8 cellular contexts compared by ENCODE assay signal in the genomic region with DNA sequence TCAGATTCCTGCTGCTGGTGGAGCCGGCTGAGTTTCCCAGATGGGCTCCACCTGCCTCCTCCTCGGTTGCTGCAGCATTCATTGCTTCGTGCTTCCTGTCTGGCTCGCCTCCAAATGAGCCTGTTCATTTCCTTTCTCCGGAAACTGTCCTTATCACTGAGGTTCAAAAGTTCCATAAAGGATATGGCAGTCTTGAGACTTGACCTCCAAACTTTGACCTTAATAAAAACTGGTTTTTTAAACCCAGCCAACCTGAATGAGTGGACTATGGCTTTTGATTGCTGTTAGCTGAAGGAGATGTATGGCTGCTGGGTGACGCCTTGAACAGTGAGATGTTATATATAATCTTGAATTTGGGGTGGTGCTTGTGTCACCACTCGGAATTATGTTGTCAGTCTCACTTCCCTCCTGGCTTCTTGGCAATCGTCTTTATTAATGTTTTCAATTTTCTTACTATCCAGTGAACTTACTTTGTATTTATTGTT.
A peak's percentile ranks its signal among the peaks of the same experiment; 100 is the strongest.
DNase-seq lines count a peak whose midpoint lies in the region; ATAC-seq, FAIRE-seq and TF ChIP-seq lines count a peak whose summit lies in the region.

No MANE protein-coding gene starts in this region.

- no peaks in the 10 kb centered on the region for H3K36me3 Mint-ChIP-seq in natural killer cell

- POLR2A ChIA-PET in HEK293T (lab: Yijun Ruan, JAX): no interaction called here

- H3K9ac ChIP-seq in HUES48 (ENCODE audit: low read depth, low read length): no peak overlapping the region

- no peak overlapping the region for H3K4me3 ChIP-seq in HUES48 (ENCODE audit: low read depth, low read length)

- H3K27ac Mint-ChIP-seq in natural killer cell: peak overlapping the region; percentile 91 to 93

- peak; percentile 10 for FAIRE-seq in colon (lab: Jason Lieb, UNC)

- no peaks in the 10 kb centered on the region for H3K27me3 Mint-ChIP-seq in natural killer cell (ENCODE audit: low read depth in 2 of 2)

- ATAC-seq in natural killer cell (no peak), HG02610 (IDR thresholded peaks at IDR 0.05; ENCODE audit: unreplicated experiment) (no peak)

- peak; percentile 82 for DNase-seq in A172 (ENCODE audit: low spot score)
- peak; percentile 79 for DNase-seq in RPMI7951 (ENCODE audit: low read depth)
- DNase-seq in natural killer cell: no peak
- no peak for DNase-seq in NCI-H446 treated with DMSO at 0.1 percent for 48 hours (lab: John Stamatoyannopoulos, UW)
- DNase-seq in HEK293T (ENCODE audit: extremely low spot score): no peak

- H3K27me3 ChIP-seq in HUES48 (ENCODE audit: control insufficient read depth, insufficient read depth, low read length): no peaks in the 10 kb centered on the region

- intact Hi-C loops in natural killer cell (cut with micrococcal nuclease): loop anchor here (10.0 kb wide), 1 partner anchor 218 kb away; a partner anchor contains a TSS

- CTCF ChIA-PET in HEK293T (lab: Yijun Ruan, JAX): no interaction called here

- peak overlapping the region; percentile 75 for H3K27ac ChIP-seq in HUES48 (ENCODE audit: low read depth, low read length)

- H3K4me1 Mint-ChIP-seq in natural killer cell: peaks cover 85 to 88% of the 10 kb centered on the region in 2 donors

- H3K9me3 ChIP-seq in HUES48 (ENCODE audit: control insufficient read depth, insufficient read depth, low read length): no peaks in the 10 kb centered on the region

- peaks cover 0 to 2% of the 10 kb centered on the region in 2 donors for H3K9me3 Mint-ChIP-seq in natural killer cell

- peak overlapping the region; percentile 84 for H3K4me3 Mint-ChIP-seq in natural killer cell

- TF ChIP-seq CTCF in natural killer cell (IDR thresholded peaks at IDR 0.05): no peak

- peaks cover 67% of the 10 kb centered on the region for H3K4me1 ChIP-seq in HUES48 (ENCODE audit: control insufficient read depth, insufficient read depth, low read length)

- no peaks in the 10 kb centered on the region for H3K36me3 ChIP-seq in HUES48 (ENCODE audit: control insufficient read depth, insufficient read depth, low read length)

TF ChIP-seq in HEK293T, 16 proteins besides CTCF, POLR2A, EP300 and RAD21:
- TF ChIP-seq ARNT (IDR thresholded peaks at IDR 0.05) (no peak), SUZ12 (IDR thresholded peaks at IDR 0.05) (no peak), NFRKB (IDR thresholded peaks at IDR 0.05) (no peak), TARDBP (IDR thresholded peaks at IDR 0.05) (no peak), L3MBTL2 (conservative IDR thresholded peaks at IDR 0.05) (no peak), ZNF384 (IDR thresholded peaks at IDR 0.05) (no peak), HDGF (IDR thresholded peaks at IDR 0.05; ENCODE audit: borderline replicate concordance) (no peak), FOXM1 (IDR thresholded peaks at IDR 0.05; ENCODE audit: borderline replicate concordance) (no peak), BHLHE40 (IDR thresholded peaks at IDR 0.05; ENCODE audit: borderline replicate concordance) (no peak), SP1 (IDR thresholded peaks at IDR 0.05) (no peak), CTBP1 (IDR thresholded peaks at IDR 0.05; ENCODE audit: borderline replicate concordance) (no peak), FOXA1 (IDR thresholded peaks at IDR 0.05) (no peak), ELF4 (IDR thresholded peaks at IDR 0.05) (no peak), FOXK2 (IDR thresholded peaks at IDR 0.05) (no peak)
- TF ChIP-seq, protein P1, sequence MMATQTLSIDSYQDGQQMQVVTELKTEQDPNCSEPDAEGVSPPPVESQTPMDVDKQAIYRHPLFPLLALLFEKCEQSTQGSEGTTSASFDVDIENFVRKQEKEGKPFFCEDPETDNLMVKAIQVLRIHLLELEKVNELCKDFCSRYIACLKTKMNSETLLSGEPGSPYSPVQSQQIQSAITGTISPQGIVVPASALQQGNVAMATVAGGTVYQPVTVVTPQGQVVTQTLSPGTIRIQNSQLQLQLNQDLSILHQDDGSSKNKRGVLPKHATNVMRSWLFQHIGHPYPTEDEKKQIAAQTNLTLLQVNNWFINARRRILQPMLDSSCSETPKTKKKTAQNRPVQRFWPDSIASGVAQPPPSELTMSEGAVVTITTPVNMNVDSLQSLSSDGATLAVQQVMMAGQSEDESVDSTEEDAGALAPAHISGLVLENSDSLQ (IDR thresholded peaks at IDR 0.05): no peak

Comparison
In these comparisons a context has a peak if more than half of its experiments do, and no peak if none do; other contexts are left out.
1. DNase-seq: peak in A172 (single experiment) and RPMI7951 (single experiment); none in natural killer cell (single experiment), NCI-H446 treated with DMSO at 0.1 percent for 48 hours (single experiment) and HEK293T (single experiment).